Comparison of ENCODE assay signal across 8 cellular contexts in the genomic region with DNA sequence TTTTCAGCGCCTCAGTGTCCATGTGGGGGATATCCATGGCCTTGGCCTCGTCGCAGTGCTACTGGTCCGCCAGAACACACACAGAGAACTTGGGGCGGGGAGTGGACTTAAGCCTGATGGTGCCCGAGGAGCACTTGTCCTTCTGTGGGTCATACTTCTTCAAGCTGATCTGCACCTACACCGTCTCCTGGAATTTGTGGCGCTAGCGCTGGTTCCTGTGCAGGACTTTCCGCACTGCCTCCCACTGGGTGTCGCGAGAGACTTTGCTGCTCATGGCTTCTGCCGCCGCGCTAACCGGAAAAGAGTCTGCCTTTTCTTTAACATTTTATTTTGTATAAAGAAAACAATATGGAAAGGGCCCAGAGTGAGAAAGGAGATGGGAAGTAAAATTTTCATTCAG.
"Had no signal": no experiment of that assay in that cellular context is flagged by ENCODE, and none has a peak within 500 bp of the region (broad histone marks: within the 10 kb centered on the region; RNA-seq: fewer than 3 reads in every experiment).

No MANE protein-coding gene starts in this region.

- ATAC-seq: GM12878 had no signal

- H3K4me3 ChIP-seq: GM12878 had no signal

- DNase-seq: GDM1, GF-D8 had no signal

- FAIRE-seq: G401.6, GM12878, GM12891, GM12892, GM18507, GM19239 had no signal
